Comparison of ENCODE assay signal across 8 cellular contexts in the genomic region with DNA sequence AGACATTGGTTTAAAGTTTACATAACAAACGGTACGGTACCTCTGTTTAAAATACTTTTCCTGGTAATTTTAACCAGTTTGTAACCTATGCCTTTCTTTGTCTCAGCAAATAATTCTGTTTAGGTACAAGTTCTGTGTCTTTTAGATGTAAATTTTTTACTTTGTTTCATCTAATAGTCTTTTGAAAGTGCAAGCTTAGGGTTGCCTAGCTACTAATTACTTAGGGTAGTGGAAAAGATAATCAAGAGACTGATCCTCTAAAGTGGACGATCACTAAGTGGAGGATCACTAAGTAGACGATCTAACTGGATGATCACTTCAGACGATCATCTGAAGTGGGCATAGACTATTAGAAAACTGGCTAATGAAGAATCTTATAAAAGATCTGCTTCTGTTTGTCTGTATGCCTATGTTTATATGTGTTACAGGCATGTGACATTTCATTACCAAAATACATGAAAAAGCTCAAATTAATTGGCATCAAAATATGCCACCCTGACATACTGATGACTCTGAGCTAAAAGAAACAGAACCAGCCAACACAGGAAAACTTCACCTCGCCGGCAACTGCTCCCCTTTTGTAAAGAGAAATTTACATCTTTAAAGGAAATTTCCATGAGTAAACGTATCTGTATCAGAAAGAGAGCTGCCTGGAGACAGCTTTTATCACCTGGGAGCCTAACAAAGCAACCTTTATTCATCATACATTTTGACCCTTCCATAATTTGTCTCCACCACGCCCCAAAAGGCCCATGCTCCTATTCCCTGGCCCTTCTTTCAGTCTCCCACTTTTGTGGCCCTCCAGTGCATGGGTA. TPM values are rescaled to one million over a fixed set of nuclear protein-coding genes. Genes with fewer than 3 reads are reported as not detected.
DNase-seq lines count a peak whose midpoint lies in the region; ATAC-seq and TF ChIP-seq lines count a peak whose summit lies in the region.

No MANE protein-coding gene starts in this region.

- H3K79me1 ChIP-seq in trophoblast cell (ENCODE audit: low read length), result no peaks in the 10 kb centered on the region

- peaks cover 5% of the 10 kb centered on the region; the same call in 1 of the 2 replicates for H4K20me1 ChIP-seq in PC-9 (ENCODE audit: insufficient read depth)

- 16% methylated on average over 9 of the region's 9 CpGs for WGBS in esophagus muscularis mucosa
- no CpG with 5 or more reads among the region's 9 CpGs for WGBS in trophoblast cell (ENCODE audit: extremely low coverage, insufficient coverage, insufficient read length)

- H3K79me2 ChIP-seq in PC-9 (ENCODE audit: low read depth), result peaks cover 43% of the 10 kb centered on the region
- no peaks in the 10 kb centered on the region for H3K79me2 ChIP-seq in trophoblast cell (ENCODE audit: control insufficient read depth, insufficient read depth, low read length, poor library complexity)

- no peak overlapping the region for H4K91ac ChIP-seq in trophoblast cell (ENCODE audit: low read depth, low read length)

- TF ChIP-seq CTCF in GM12865 (IDR thresholded peaks at IDR 0.05; ENCODE audit: insufficient read depth, low read depth, low read length, missing control alignments), result no peak
- TF ChIP-seq CTCF in PC-9 (conservative IDR thresholded peaks at IDR 0.05), result no peak
- TF ChIP-seq CTCF in esophagus muscularis mucosa (IDR thresholded peaks at IDR 0.05), result no peak

- intact Hi-C loops in PC-9 (cut with micrococcal nuclease; ENCODE audit: unreplicated experiment), result loop anchor here (5.0 to 10.0 kb wide), 4 partner anchors 101 to 447 kb away; partner anchors contain the start of genes AVL9, LSM5, NT5C3A and RP9
- intact Hi-C loops in esophagus muscularis mucosa (cut with DNase I), result loop anchor here (5.0 kb wide), 1 partner anchor 166 kb away; the partner anchor contains the start of gene RP9

- H3K4me3 ChIP-seq in GM12865 (ENCODE audit: low read depth, low read length) (peak overlapping the region; percentile 72), PC-9 (peak overlapping the region; percentile 78), esophagus muscularis mucosa (peak overlapping the region; percentile 68 to 97 (median 90)), trophoblast cell (ENCODE audit: low read depth, low read length) (no peak overlapping the region)

- H2BK5ac ChIP-seq in trophoblast cell (ENCODE audit: low read depth, low read length, poor library complexity), result no peak overlapping the region

- no peak overlapping the region for H3K14ac ChIP-seq in trophoblast cell (ENCODE audit: low read length)

- H2AFZ ChIP-seq in PC-9 (peak overlapping the region; percentile 96), trophoblast cell (ENCODE audit: insufficient read depth, low read length, poor library complexity) (peak overlapping the region; percentile 11)

- no peaks in the 10 kb centered on the region; the same call in 1 of the 2 replicates for H3K36me3 ChIP-seq in PC-9 (ENCODE audit: low read depth)
- no peaks in the 10 kb centered on the region for H3K36me3 ChIP-seq in esophagus muscularis mucosa
- no peaks in the 10 kb centered on the region for H3K36me3 ChIP-seq in trophoblast cell (ENCODE audit: control insufficient read depth in 1 of 2, insufficient read depth in 2 of 2, low read length in 2 of 2)

- H3K4me1 ChIP-seq in PC-9 (replicated peaks; ENCODE audit: insufficient read depth), result peaks cover 10% of the 10 kb centered on the region
- peaks cover 41 to 57% (median 54%) of the 10 kb centered on the region in 4 donors for H3K4me1 ChIP-seq in esophagus muscularis mucosa
- H3K4me1 ChIP-seq in trophoblast cell (ENCODE audit: control insufficient read depth in 1 of 2, insufficient read depth in 2 of 2, low read length in 2 of 2), result peaks cover 0 to 5% of the 10 kb centered on the region in 2 experiments

- H3K9me3 ChIP-seq in PC-9 (ENCODE audit: insufficient read depth, low read depth) (no peaks in the 10 kb centered on the region; the same call in 1 of the 2 replicates), esophagus muscularis mucosa (no peaks in the 10 kb centered on the region), trophoblast cell (ENCODE audit: insufficient read depth, low read depth, low read length) (no peaks in the 10 kb centered on the region)

- no peak overlapping the region for H3K23ac ChIP-seq in trophoblast cell (ENCODE audit: low read length)

- H3K27ac ChIP-seq in PC-9 (0 out of 2 replicates have a peak overlapping the region, but pooled peaks have one; percentile 16), esophagus muscularis mucosa (replicated peaks in 1 of 4) (peak overlapping the region; percentile 91 to 98 (median 94)), trophoblast cell (ENCODE audit: low read depth, low read length) (no peak overlapping the region)

- no peak for ATAC-seq in HG03108 (IDR thresholded peaks at IDR 0.05; ENCODE audit: unreplicated experiment)
- no peak for ATAC-seq in GM21423 (IDR thresholded peaks at IDR 0.05; ENCODE audit: unreplicated experiment)

- H3K18ac ChIP-seq in trophoblast cell (ENCODE audit: low read length), result no peak overlapping the region

- H2AK5ac ChIP-seq in trophoblast cell (ENCODE audit: low read length), result no peak overlapping the region

- no peak overlapping the region for H2BK12ac ChIP-seq in trophoblast cell (ENCODE audit: low read length)

- no peaks in the 10 kb centered on the region for H3K9me2 ChIP-seq in PC-9 (ENCODE audit: insufficient read depth)

- H3K4me2 ChIP-seq in PC-9, result peak overlapping the region; percentile 88
- peak overlapping the region; percentile 88 for H3K4me2 ChIP-seq in trophoblast cell (ENCODE audit: low read length)

- no peak overlapping the region for H4K8ac ChIP-seq in trophoblast cell (ENCODE audit: low read depth, low read length)

- no peak overlapping the region for H3K4ac ChIP-seq in trophoblast cell (ENCODE audit: low read depth, low read length)

- H4K12ac ChIP-seq in trophoblast cell (ENCODE audit: low read depth, low read length), result no peak overlapping the region

- no peak for TF ChIP-seq POLR2A in esophagus muscularis mucosa (IDR thresholded peaks at IDR 0.05; ENCODE audit: low read depth)

- POLR2A ChIA-PET in PC-9 (lab: Charles Lee; ENCODE audit: unreplicated experiment), result interaction anchor here (0.5 to 0.9 kb wide), 4 partner anchors 15 to 442 kb away, joined by 3 to 33 read pairs (median 10); no protein-coding TSS in a partner anchor

- no TSS peak for BruUV-seq in PC-9 (replicated peaks; lab: Mats Ljungman, UMichigan)

- DNase-seq in GM12865 (ENCODE audit: low read depth) (no peak), PC-9 (no peak), esophagus muscularis mucosa (ENCODE audit: extremely low spot score) (no peak), trophoblast cell (no peak), foreskin melanocyte (no peak), germinal center (ENCODE audit: low spot score) (no peak)

- TF ChIP-seq EP300 in esophagus muscularis mucosa (IDR thresholded peaks at IDR 0.05), result no peak

- CTCF ChIA-PET in PC-9 (lab: Charles Lee), result interaction anchor here (0.6 to 0.7 kb wide), 3 partner anchors 27 to 122 kb away, joined by 3 to 14 read pairs (median 3); no protein-coding TSS in a partner anchor

- no peak overlapping the region for H3K9ac ChIP-seq in trophoblast cell (ENCODE audit: low read length)

- no peak overlapping the region for H2BK120ac ChIP-seq in trophoblast cell (ENCODE audit: insufficient read depth, low read length, poor library complexity)

- peaks cover 22% of the 10 kb centered on the region for H3F3A ChIP-seq in PC-9 (ENCODE audit: insufficient read depth, low read depth)

- H3K27me3 ChIP-seq in PC-9 (ENCODE audit: insufficient read depth, low read depth) (no peaks in the 10 kb centered on the region), esophagus muscularis mucosa (no peaks in the 10 kb centered on the region), trophoblast cell (ENCODE audit: insufficient read depth, low read length) (peaks cover 15% of the 10 kb centered on the region)

RNA-seq across cellular contexts. Expression of gene FKBP9, which starts 15.9 kb away (rescaled TPM):
- total RNA-seq in PC-9 (2021), result 155 and 160 TPM in 2 replicates
- total RNA-seq in esophagus muscularis mucosa, result 100 to 1,000 TPM; 119 to 123 (median 122) TPM
- polyA plus RNA-seq in trophoblast cell (2013), result 45.1 and 45.8 TPM in 2 replicates

RNA-seq across cellular contexts. Expression of gene KBTBD2, which starts 49.8 kb away (rescaled TPM):
- total RNA-seq in PC-9 (2021) (49.1 and 56.7 TPM in 2 replicates), esophagus muscularis mucosa (10 to 100 TPM; 28.3 to 51.2 (median 38.7) TPM)
- polyA plus RNA-seq in trophoblast cell (2013), result 15.1 and 15.2 TPM in 2 replicates
